ENCODE assay signal across 1 cellular context in the genomic region with DNA sequence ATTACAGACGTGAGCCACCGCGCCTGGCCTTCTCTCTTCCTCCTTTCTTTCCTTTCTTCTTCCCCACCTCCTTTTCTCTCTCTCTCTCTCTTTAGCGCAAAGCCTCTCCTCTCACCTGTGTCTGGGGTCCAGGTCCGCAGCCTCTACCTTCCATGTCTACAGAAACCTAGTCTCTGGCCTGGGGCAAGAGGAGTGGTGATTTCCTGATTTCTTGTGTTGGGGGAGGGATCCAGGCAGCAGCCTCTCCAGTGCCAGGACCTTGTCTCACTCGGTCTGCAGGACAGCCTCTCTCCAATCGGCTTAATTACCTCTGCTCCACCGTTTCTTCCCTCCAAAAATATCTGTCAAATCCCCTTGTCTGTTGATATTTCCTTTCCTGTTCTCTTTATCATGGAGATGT.
TF ChIP-seq lines count a peak whose summit lies in the region.

No MANE protein-coding gene starts in this region.

TF ChIP-seq in H1, 55 proteins besides CTCF, POLR2A, EP300 and RAD21:
- TF ChIP-seq FOSL1 (IDR thresholded peaks at IDR 0.05; ENCODE audit: insufficient read depth, low read depth, low read length): no peak
- TF ChIP-seq BCL11A (IDR thresholded peaks at IDR 0.05; ENCODE audit: low read depth in 2 of 2, low read length in 2 of 2): no peak
- no peak for TF ChIP-seq GABPA (IDR thresholded peaks at IDR 0.05; ENCODE audit: borderline replicate concordance, insufficient read depth, low read length)
